Comparison of ENCODE assay signal across 16 cellular contexts in the genomic region with DNA sequence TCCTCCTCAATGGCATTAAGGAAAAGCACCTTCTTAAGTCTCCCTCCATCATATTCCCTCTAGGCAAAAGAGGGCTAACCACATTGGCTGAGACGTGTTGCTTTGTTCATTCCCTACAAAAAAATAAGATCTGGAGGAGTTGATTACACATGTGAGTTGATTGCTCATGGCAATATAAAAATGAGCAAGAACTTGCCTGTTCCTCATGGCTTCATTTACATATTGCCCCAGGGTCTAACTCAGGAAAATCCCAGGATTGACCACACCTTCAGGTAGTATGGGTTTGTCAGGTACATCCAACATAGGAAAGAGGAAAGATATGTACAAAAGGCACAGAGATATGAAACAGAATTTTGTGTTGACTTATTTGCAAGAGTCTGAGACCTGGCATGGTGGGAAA. TPM values are rescaled to one million over a fixed set of nuclear protein-coding genes. Genes with fewer than 3 reads are reported as not detected.
A peak's percentile ranks its signal among the peaks of the same experiment; 100 is the strongest.
DNase-seq lines count a peak whose midpoint lies in the region; ATAC-seq and TF ChIP-seq lines count a peak whose summit lies in the region.
"Had no signal": no experiment of that assay in that cellular context is flagged by ENCODE, and none has a peak within 500 bp of the region (broad histone marks: within the 10 kb centered on the region; RNA-seq: fewer than 3 reads in every experiment).

No MANE protein-coding gene starts in this region.

- intact Hi-C loops in colonic mucosa (cut with DNase I) (no loop called here), mucosa of descending colon (cut with DNase I, micrococcal nuclease) (no loop called here)

- POLR2A ChIA-PET in RWPE1 (lab: Yijun Ruan, JAX; ENCODE audit: low non-redundant PET) = no interaction called here

- H3K4me1 ChIP-seq in colonic mucosa (no peaks in the 10 kb centered on the region), foreskin keratinocyte (peaks cover 9% of the 10 kb centered on the region), mucosa of descending colon (ENCODE audit: low read depth) (peaks cover 15% of the 10 kb centered on the region), HAP-1 (no peaks in the 10 kb centered on the region)

- peak; percentile 87 for ATAC-seq in foreskin keratinocyte
- ATAC-seq in mucosa of descending colon = peak; percentile 91
- ATAC-seq: CD8-positive, alpha-beta T cell; GM12878; GM23338; HCT116 had no signal

- H3K27ac ChIP-seq in RWPE1 = no peak overlapping the region
- peak overlapping the region; percentile 36 for H3K27ac ChIP-seq in colonic mucosa
- H3K27ac ChIP-seq in foreskin keratinocyte = peak overlapping the region; percentile 59
- H3K27ac ChIP-seq: BLaER1 treated with 17β-estradiol and CSF1 and Interleukin-3, amounts not matched to agents 10 nM and 100 nM had no signal

- CTCF ChIA-PET in RWPE1 (lab: Yijun Ruan, JAX) = no interaction called here

- no peak overlapping the region for H3K4me3 ChIP-seq in colonic mucosa
- H3K4me3 ChIP-seq in mucosa of descending colon = no peak overlapping the region
- H3K4me3 ChIP-seq in HAP-1 = no peak overlapping the region
- H3K4me3 ChIP-seq: BLaER1 treated with 17β-estradiol and CSF1 and Interleukin-3, amounts not matched to agents 10 nM and 100 nM; GM12878; GM23338 had no signal

- H3K9me3 ChIP-seq in colonic mucosa = no peaks in the 10 kb centered on the region
- H3K9me3 ChIP-seq in mucosa of descending colon = peaks cover 4% of the 10 kb centered on the region
- no peaks in the 10 kb centered on the region for H3K9me3 ChIP-seq in HAP-1

- H3K36me3 ChIP-seq in colonic mucosa (no peaks in the 10 kb centered on the region), mucosa of descending colon (ENCODE audit: low read depth) (no peaks in the 10 kb centered on the region), HAP-1 (replicated peaks) (no peaks in the 10 kb centered on the region)
- H3K36me3 ChIP-seq: BLaER1 treated with 17β-estradiol and CSF1 and Interleukin-3, amounts not matched to agents 10 nM and 100 nM had no signal

- no peak for TF ChIP-seq CTCF in RWPE1 (conservative IDR thresholded peaks at IDR 0.05; ENCODE audit: low read depth)
- TF ChIP-seq CTCF in colonic mucosa (IDR thresholded peaks at IDR 0.05) = no peak
- no peak for TF ChIP-seq CTCF in foreskin keratinocyte (conservative IDR thresholded peaks at IDR 0.05)
- TF ChIP-seq CTCF in mucosa of descending colon (IDR thresholded peaks at IDR 0.05) = no peak

- DNase-seq in RWPE1 (ENCODE audit: low spot score) = peak; percentile 27
- DNase-seq in colonic mucosa = no peak
- peak; percentile 92 to 95 for DNase-seq in foreskin keratinocyte
- no peak for DNase-seq in mucosa of descending colon
- DNase-seq in activated CD8-positive, alpha-beta memory T cell treated with anti-CD3 and anti-CD28 coated beads for 24 hours = no peak
- DNase-seq in HAP-1 (ENCODE audit: low spot score in 2 of 2) = no peak
- no peak for DNase-seq in SHP77 (lab: John Stamatoyannopoulos, UW)
- DNase-seq: Calu3; CD8-positive, alpha-beta T cell; DND-41; EL; HFFc6 had no signal

- in situ Hi-C loops in HAP-1 (cut with MboI; ENCODE audit: low sequenced_read_pairs) = no loop called here

- H3K27me3 ChIP-seq in colonic mucosa = no peaks in the 10 kb centered on the region
- H3K27me3 ChIP-seq in foreskin keratinocyte = no peaks in the 10 kb centered on the region
- no peaks in the 10 kb centered on the region for H3K27me3 ChIP-seq in HAP-1 (ENCODE audit: low read depth)
- H3K27me3 ChIP-seq: BLaER1 treated with 17β-estradiol and CSF1 and Interleukin-3, amounts not matched to agents 10 nM and 100 nM had no signal

- H3K9ac ChIP-seq in colonic mucosa (ENCODE audit: low read depth in 2 of 2, low read length in 2 of 2) = no peak overlapping the region
- H3K9ac ChIP-seq: BLaER1 treated with 17β-estradiol and CSF1 and Interleukin-3, amounts not matched to agents 10 nM and 100 nM had no signal

RNA-seq across cellular contexts. Expression of a gene that starts 35.5 kb away (rescaled TPM):
- 10 to 100 TPM; 69.4 to 96.2 TPM for total RNA-seq in colonic mucosa
- 15.1 and 15.9 TPM in 2 replicates for total RNA-seq in foreskin keratinocyte
- 2.3 and 2.4 TPM in 2 replicates for polyA plus RNA-seq in foreskin keratinocyte
- 10 to 100 TPM; 85.0 to 97.5 (median 91.5) TPM for total RNA-seq in mucosa of descending colon

Comparison
In these comparisons a context has a peak if more than half of its experiments do, and no peak if none do; other contexts are left out.
1. DNase-seq: peak in RWPE1 (single experiment) and foreskin keratinocyte (2 of 2); none in colonic mucosa (single experiment), mucosa of descending colon (0 of 3), activated CD8-positive, alpha-beta memory T cell treated with anti-CD3 and anti-CD28 coated beads for 24 hours (single experiment), HAP-1 (0 of 2) and SHP77 (0 of 2).